In genomic region chr11:59063996-59064727, GRCh38 we compare ENCODE assay signal across 13 cellular contexts. TPM values are rescaled to one million over a fixed set of nuclear protein-coding genes. Genes with fewer than 3 reads are reported as not detected.
DNase-seq lines count a peak whose midpoint lies in the region; ATAC-seq, FAIRE-seq and TF ChIP-seq lines count a peak whose summit lies in the region.
"Not testable (repeated sequence)": the region's sequence is repeated elsewhere in the genome, so short reads cannot be mapped to it uniquely, and the experiment has no call there.
"Had no signal": no experiment of that assay in that cellular context is flagged by ENCODE, and none has a peak within 500 bp of the region (broad histone marks: within the 10 kb centered on the region; RNA-seq: fewer than 3 reads in every experiment).

No MANE protein-coding gene starts in this region.

- H3K9me3 Mint-ChIP-seq in activated CD8-positive, alpha-beta memory T cell treated with anti-CD3 and anti-CD28 coated beads, Interleukin-2, amount 10 ng/mL, durations not matched to agents 7 days and 5 days (ENCODE audit: low read depth); stimulated activated naive CD8-positive, alpha-beta T cell treated with anti-CD3 and anti-CD28 coated beads, Interleukin-15, amount 100 ng/mL, for 72 hours: not testable (repeated sequence)

- ATAC-seq in GM18907 (IDR thresholded peaks at IDR 0.05; ENCODE audit: unreplicated experiment), result peak; percentile 53
- ATAC-seq in GM19463 (IDR thresholded peaks at IDR 0.05; ENCODE audit: unreplicated experiment), result peak; percentile 65
- ATAC-seq in GM21786 (IDR thresholded peaks at IDR 0.05; ENCODE audit: unreplicated experiment), result peak; percentile 75
- peak; percentile 67 for ATAC-seq in HG03025 (IDR thresholded peaks at IDR 0.05; ENCODE audit: low FRiP score, unreplicated experiment)
- peak; percentile 80 for ATAC-seq in HG03520 (IDR thresholded peaks at IDR 0.05; ENCODE audit: unreplicated experiment)
- ATAC-seq in activated CD8-positive, alpha-beta memory T cell treated with anti-CD3 and anti-CD28 coated beads, Interleukin-2, amount 10 ng/mL, durations not matched to agents 7 days and 5 days, result peak; percentile 42
- ATAC-seq in stimulated activated naive CD8-positive, alpha-beta T cell treated with anti-CD3 and anti-CD28 coated beads, Interleukin-15, amount 100 ng/mL, for 72 hours, result peak; percentile 58

- not testable (repeated sequence) for DNase-seq in GM12892 (ENCODE audit: insufficient read length); activated CD8-positive, alpha-beta memory T cell treated with anti-CD3 and anti-CD28 coated beads, Interleukin-2, amount 10 ng/mL, durations not matched to agents 7 days and 5 days; stimulated activated naive CD8-positive, alpha-beta T cell treated with anti-CD3 and anti-CD28 coated beads, Interleukin-15, amount 100 ng/mL, for 72 hours

- not testable (repeated sequence) for TF ChIP-seq POLR2A in GM12892 (IDR thresholded peaks at IDR 0.05; ENCODE audit: low read depth, low read length)

- not testable (repeated sequence) for H3K36me3 Mint-ChIP-seq in activated CD8-positive, alpha-beta memory T cell treated with anti-CD3 and anti-CD28 coated beads, Interleukin-2, amount 10 ng/mL, durations not matched to agents 7 days and 5 days

- FAIRE-seq in GM12892 (lab: Jason Lieb, UNC), result peak; percentile 100

- CTCF ChIA-PET in activated CD8-positive, alpha-beta memory T cell treated with anti-CD3 and anti-CD28 coated beads, Interleukin-2, amount 10 ng/mL, durations not matched to agents 7 days and 5 days (lab: Charles Lee), result not testable (repeated sequence)

- not testable (repeated sequence) for H3K4me3 Mint-ChIP-seq in activated CD8-positive, alpha-beta memory T cell treated with anti-CD3 and anti-CD28 coated beads, Interleukin-2, amount 10 ng/mL, durations not matched to agents 7 days and 5 days; stimulated activated naive CD8-positive, alpha-beta T cell treated with anti-CD3 and anti-CD28 coated beads, Interleukin-15, amount 100 ng/mL, for 72 hours

- not testable (repeated sequence) for H3K27ac Mint-ChIP-seq in activated CD8-positive, alpha-beta memory T cell treated with anti-CD3 and anti-CD28 coated beads, Interleukin-2, amount 10 ng/mL, durations not matched to agents 7 days and 5 days; stimulated activated naive CD8-positive, alpha-beta T cell treated with anti-CD3 and anti-CD28 coated beads, Interleukin-15, amount 100 ng/mL, for 72 hours

- H3K27me3 Mint-ChIP-seq in activated CD8-positive, alpha-beta memory T cell treated with anti-CD3 and anti-CD28 coated beads, Interleukin-2, amount 10 ng/mL, durations not matched to agents 7 days and 5 days, result peaks cover 58% of the 10 kb centered on the region
- H3K27me3 Mint-ChIP-seq in stimulated activated naive CD8-positive, alpha-beta T cell treated with anti-CD3 and anti-CD28 coated beads, Interleukin-15, amount 100 ng/mL, for 72 hours, result peaks cover 59% of the 10 kb centered on the region

- not testable (repeated sequence) for H3K4me1 Mint-ChIP-seq in activated CD8-positive, alpha-beta memory T cell treated with anti-CD3 and anti-CD28 coated beads, Interleukin-2, amount 10 ng/mL, durations not matched to agents 7 days and 5 days; stimulated activated naive CD8-positive, alpha-beta T cell treated with anti-CD3 and anti-CD28 coated beads, Interleukin-15, amount 100 ng/mL, for 72 hours

RNA-seq across cellular contexts. Expression of gene GLYATL1B, which starts 21.9 kb away (rescaled TPM):
- polyA plus RNA-seq in GM12892 (2012; ENCODE audit: missing spikeins), result 1.0 TPM
- total RNA-seq in activated CD8-positive, alpha-beta memory T cell treated with anti-CD3 and anti-CD28 coated beads, Interleukin-2, amount 10 ng/mL, durations not matched to agents 7 days and 5 days, result not detected
- total RNA-seq: H7, K562, Peyer's patch had no signal
- polyA plus RNA-seq: A549, CD14-positive monocyte, K562 had no signal

RNA-seq across cellular contexts. Expression of gene FAM111B, which starts 42.9 kb away (rescaled TPM):
- 43.1 TPM for polyA plus RNA-seq in GM12892 (2012; ENCODE audit: missing spikeins)
- 10 to 100 TPM; 42.7 to 46.5 TPM for total RNA-seq in activated CD8-positive, alpha-beta memory T cell treated with anti-CD3 and anti-CD28 coated beads, Interleukin-2, amount 10 ng/mL, durations not matched to agents 7 days and 5 days
